Comparison of ENCODE assay signal across 25 cellular contexts in the genomic region with DNA sequence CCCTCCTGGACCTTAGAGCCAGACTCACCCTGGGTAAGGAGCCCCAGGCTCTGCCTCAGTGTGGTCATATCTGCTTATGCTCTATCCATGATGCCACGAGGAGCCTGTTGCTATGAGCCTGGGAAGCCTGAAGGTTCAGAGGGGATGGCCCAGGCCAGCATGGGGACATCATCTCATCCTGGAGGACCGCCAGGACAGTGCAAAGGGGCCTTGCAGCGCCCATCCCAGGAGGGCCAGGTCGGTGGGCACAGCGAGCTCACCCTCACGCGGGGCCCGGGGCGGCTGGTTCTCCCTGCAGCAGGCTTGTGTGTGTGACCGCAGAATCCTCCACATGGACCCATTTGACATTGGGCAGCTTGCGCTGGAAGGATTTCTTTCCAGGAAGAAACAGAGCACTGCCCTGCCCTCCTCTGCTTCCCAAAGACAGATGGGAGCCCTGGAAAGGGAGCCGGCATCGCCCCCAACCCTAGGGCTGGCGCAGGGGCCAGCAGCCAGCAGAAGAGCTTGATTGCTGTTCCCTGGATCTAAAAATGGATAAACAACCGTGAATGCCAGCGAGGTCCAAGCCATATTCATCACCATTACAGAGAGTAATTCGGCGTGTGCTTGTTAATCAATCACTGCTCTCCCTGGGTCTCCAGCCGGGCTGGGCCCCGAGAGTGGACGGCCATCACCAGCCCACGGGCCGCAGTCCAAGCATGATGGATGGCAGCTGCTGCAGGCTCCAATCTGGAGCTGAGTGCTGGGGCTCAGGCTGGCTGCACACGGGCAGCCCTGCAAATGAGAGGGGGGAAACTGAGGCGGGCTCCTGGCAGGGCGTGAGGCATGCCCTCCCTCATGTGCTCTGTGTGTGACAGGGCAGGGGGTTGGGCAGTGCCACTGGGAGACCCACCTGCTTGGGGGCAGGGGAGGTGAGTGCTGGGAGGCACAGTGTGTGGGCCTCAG.
"Had no signal": no experiment of that assay in that cellular context is flagged by ENCODE, and none has a peak within 500 bp of the region (broad histone marks: within the 10 kb centered on the region; RNA-seq: fewer than 3 reads in every experiment).

No MANE protein-coding gene starts in this region.

- H3K4me1 ChIP-seq: breast epithelium, gastroesophageal sphincter, left lung, parathyroid adenoma, tibial nerve had no signal

- H3K9me3 Mint-ChIP-seq: activated naive CD8-positive, alpha-beta T cell treated with anti-CD3 and anti-CD28 coated beads, Interleukin-2, amount 50 U/mL, for 24 hours; central memory CD8-positive, alpha-beta T cell had no signal

- H3K36me3 ChIP-seq: breast epithelium, gastroesophageal sphincter, left lung, tibial nerve, WERI-Rb-1 had no signal

- ATAC-seq: activated CD4-positive, CD25-positive, alpha-beta regulatory T cell treated with anti-CD3 and anti-CD28 coated beads, Interleukin-2, amount 50 U/mL, for 24 hours; activated naive CD8-positive, alpha-beta T cell treated with anti-CD3 and anti-CD28 coated beads, Interleukin-2, amount 50 U/mL, for 24 hours; left lung; SK-N-SH treated with all-trans-retinoic acid at 6 μM for 48 hours; T-helper 17 cell had no signal

- H2AFZ ChIP-seq: parathyroid adenoma had no signal

- DNase-seq: activated CD4-positive, alpha-beta T cell treated with anti-CD3 and anti-CD28 coated beads for 48 hours; activated CD4-positive, alpha-beta T cell treated with anti-CD3 and anti-CD28 coated beads, Interleukin-2, amount 50 U/mL, for 48 hours; activated CD8-positive, alpha-beta memory T cell treated with anti-CD3 and anti-CD28 coated beads for 24 hours; activated effector memory CD4-positive, alpha-beta T cell treated with Interleukin-2 at 50 U/mL for 16 hours; activated naive CD4-positive, alpha-beta T cell treated with Interleukin-2 at 50 U/mL for 16 hours; activated naive CD8-positive, alpha-beta T cell treated with anti-CD3 and anti-CD28 coated beads, Interleukin-2, amount 50 U/mL, for 24 hours; amygdala; effector CD8-positive, alpha-beta T cell; kidney glomerular epithelial cell; nucleus accumbens; stimulated activated CD4-positive, alpha-beta T cell treated with anti-CD3 and anti-CD28 coated beads, Interleukin-2, amount 100 ng/mL, for 48 hours; stimulated activated naive CD4-positive, alpha-beta T cell treated with Interleukin-2 at 50 U/mL for 16 hours; T-helper 17 cell; T1000 had no signal

- H3K79me2 ChIP-seq: parathyroid adenoma had no signal

- H3K4me3 ChIP-seq: breast epithelium, gastroesophageal sphincter, left lung, lung, tibial nerve had no signal

- H3K9ac ChIP-seq: parathyroid adenoma had no signal

- H3K27me3 ChIP-seq: tibial nerve had no signal

- H3K27ac ChIP-seq: breast epithelium, gastroesophageal sphincter, left lung, parathyroid adenoma, tibial nerve, WERI-Rb-1 had no signal

- H3K4me1 Mint-ChIP-seq: activated naive CD8-positive, alpha-beta T cell treated with anti-CD3 and anti-CD28 coated beads, Interleukin-2, amount 50 U/mL, for 24 hours; central memory CD8-positive, alpha-beta T cell had no signal

- H3K27ac Mint-ChIP-seq: activated naive CD8-positive, alpha-beta T cell treated with anti-CD3 and anti-CD28 coated beads, Interleukin-2, amount 50 U/mL, for 24 hours; nephron; T-helper 17 cell had no signal

- H3K4me3 Mint-ChIP-seq: activated naive CD8-positive, alpha-beta T cell treated with anti-CD3 and anti-CD28 coated beads, Interleukin-2, amount 50 U/mL, for 24 hours; central memory CD8-positive, alpha-beta T cell; nephron; T-helper 17 cell had no signal

- H3K9me3 ChIP-seq: breast epithelium, gastroesophageal sphincter, left lung, tibial nerve had no signal
